In the genomic region with DNA sequence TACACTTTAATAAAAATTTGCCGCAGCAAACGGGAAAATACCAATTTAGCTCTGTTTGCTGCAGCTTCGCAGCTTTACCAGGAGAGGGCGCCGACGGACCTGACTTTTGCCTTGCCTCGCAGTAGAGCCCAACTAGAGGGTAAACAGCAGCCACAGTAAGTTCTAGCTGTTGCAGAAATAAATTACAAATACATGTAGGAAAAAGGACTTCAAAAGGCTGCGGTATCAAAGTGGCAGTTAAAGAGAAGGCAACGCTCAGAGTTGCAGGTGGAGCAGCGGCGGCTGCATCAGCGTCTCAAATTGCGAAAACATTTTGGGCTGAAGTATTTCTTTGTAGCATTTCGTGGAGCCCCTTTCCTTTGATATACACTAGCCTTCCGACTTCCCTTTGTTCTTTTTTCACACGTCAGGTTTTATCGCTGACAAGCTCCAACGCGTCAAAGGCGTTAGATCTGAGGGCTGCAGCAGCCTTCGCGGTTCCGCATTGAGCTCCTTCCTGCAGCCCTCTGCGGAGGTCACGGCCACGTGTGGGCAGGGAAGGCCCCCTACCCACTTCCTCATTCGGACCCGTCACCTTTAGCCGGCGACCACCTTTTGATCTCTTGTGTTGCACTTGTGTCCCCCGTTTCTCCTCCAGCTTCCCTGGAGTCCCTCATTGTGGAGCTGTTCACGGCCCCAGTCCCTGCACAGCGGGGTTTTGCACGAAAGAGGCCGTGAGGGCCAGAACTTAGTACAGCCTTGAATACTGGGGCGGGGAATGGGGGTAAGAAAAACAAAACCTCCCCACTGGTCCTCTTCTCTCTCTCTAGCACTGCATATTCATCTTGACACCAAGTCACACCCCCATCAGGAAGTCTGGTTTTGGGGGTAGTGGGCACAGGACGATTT, we compare ENCODE assay signal across 8 cellular contexts.
DNase-seq lines count a peak whose midpoint lies in the region; ATAC-seq, FAIRE-seq and TF ChIP-seq lines count a peak whose summit lies in the region.

No MANE protein-coding gene starts in this region.

- H3K4me3 Mint-ChIP-seq in activated B cell treated with CpG ODN at 0.5 μM for 24 hours = peak overlapping the region; percentile 82

- peaks cover 15% of the 10 kb centered on the region for H3K36me3 Mint-ChIP-seq in activated B cell treated with CpG ODN at 0.5 μM for 24 hours (ENCODE audit: low read depth)

- H3K9me3 ChIP-seq in kidney (ENCODE audit: control insufficient read depth in 1 of 2, low read length in 2 of 2) = no peaks in the 10 kb centered on the region

- H3K27ac ChIP-seq in kidney (ENCODE audit: low read depth in 2 of 2, low read length in 2 of 2) = no peak overlapping the region

- no peak overlapping the region for H3K9ac ChIP-seq in kidney (ENCODE audit: low read length in 2 of 2)

- CTCF ChIA-PET in activated B cell treated with CpG ODN at 0.5 μM for 24 hours (lab: Charles Lee) = interaction anchor here (0.8 to 4.3 kb wide), 29 partner anchors 9 to 401 kb away, joined by 3 to 77 read pairs (median 7); no protein-coding TSS in a partner anchor

- POLR2A ChIA-PET in activated B cell treated with CpG ODN at 0.5 μM for 24 hours (lab: Charles Lee) = interaction anchor here (0.6 to 5.0 kb wide), 21 partner anchors 12 to 958 kb away, joined by 3 to 66 read pairs (median 4); a partner anchor contains a TSS

- intact Hi-C loops in activated B cell treated with CpG ODN at 0.5 μM for 24 hours (cut with micrococcal nuclease) = loop anchor here (1.0 to 2.0 kb wide), 6 partner anchors 16 to 258 kb away; no protein-coding TSS in a partner anchor
- intact Hi-C loops in kidney (cut with DNase I) = no loop called here

- peak; percentile 64 for FAIRE-seq in kidney (lab: Jason Lieb, UNC)

- TF ChIP-seq CTCF in activated B cell treated with CpG ODN at 0.5 μM for 24 hours (IDR thresholded peaks at IDR 0.05) (peak; percentile 77), kidney (IDR thresholded peaks at IDR 0.05; ENCODE audit: borderline replicate concordance, extremely low read depth, insufficient read depth) (peak; percentile 95)

- peaks cover 78% of the 10 kb centered on the region for H3K4me1 Mint-ChIP-seq in activated B cell treated with CpG ODN at 0.5 μM for 24 hours

- peaks cover 0 to 5% of the 10 kb centered on the region in 2 donors for H3K4me1 ChIP-seq in kidney (ENCODE audit: control insufficient read depth in 1 of 2, insufficient read depth in 1 of 2, low read depth in 1 of 2, low read length in 2 of 2)

- no peaks in the 10 kb centered on the region for H3K36me3 ChIP-seq in kidney (ENCODE audit: control insufficient read depth in 1 of 2, insufficient read depth in 2 of 2, low read length in 2 of 2)

- H3K9me3 Mint-ChIP-seq in activated B cell treated with CpG ODN at 0.5 μM for 24 hours = no peaks in the 10 kb centered on the region

- no peaks in the 10 kb centered on the region for H3K27me3 Mint-ChIP-seq in activated B cell treated with CpG ODN at 0.5 μM for 24 hours

- DNase-seq in NCI-H2081 (lab: John Stamatoyannopoulos, UW) = peak; percentile 14 to 19
- no peak for DNase-seq in NCI-H2081 treated with DMSO at 0.1 percent for 48 hours (lab: John Stamatoyannopoulos, UW)
- peak; percentile 34 for DNase-seq in NCI-H1694 treated with DMSO at 0.1 percent for 48 hours (lab: John Stamatoyannopoulos, UW)
- DNase-seq in activated B cell treated with CpG ODN at 0.5 μM for 24 hours = peak; percentile 57
- peak; percentile 91 for DNase-seq in central memory CD4-positive, alpha-beta T cell
- DNase-seq in kidney = peak; percentile 82
- DNase-seq in stimulated activated CD4-positive, alpha-beta T cell treated with anti-CD3 and anti-CD28 coated beads, Interleukin-1b, Interleukin-23, amount 100 ng/mL, for 1 hour (ENCODE audit: low read depth in 2 of 2) = peak; percentile 38 to 49

- H3K4me3 ChIP-seq in kidney (ENCODE audit: low read length in 2 of 2) = peak overlapping the region; percentile 36 to 61

- H3K27ac Mint-ChIP-seq in activated B cell treated with CpG ODN at 0.5 μM for 24 hours = peak overlapping the region; percentile 94

- ATAC-seq in HG02840 (IDR thresholded peaks at IDR 0.05; ENCODE audit: low FRiP score, unreplicated experiment) (peak; percentile 45), activated B cell treated with CpG ODN at 0.5 μM for 24 hours (ENCODE audit: low read depth) (peak; percentile 75)
